In genomic region chr4:130031858-130032257, GRCh38 we compare ENCODE assay signal across 27 cellular contexts.
"Had no signal": no experiment of that assay in that cellular context is flagged by ENCODE, and none has a peak within 500 bp of the region (broad histone marks: within the 10 kb centered on the region; RNA-seq: fewer than 3 reads in every experiment).

No MANE protein-coding gene starts in this region.

- H3K27ac ChIP-seq: colonic mucosa, epithelial cell of prostate, esophagus squamous epithelium, gastrocnemius medialis, heart right ventricle, left lung, lower lobe of right lung had no signal

- H3K4me1 ChIP-seq: colonic mucosa, esophagus squamous epithelium, gastrocnemius medialis, heart right ventricle, left lung, lower lobe of right lung had no signal

- H3K27me3 Mint-ChIP-seq: dendritic cell treated with granulocyte-macrophage colony-stimulating factor and Interleukin-4, amounts not matched to agents 40 ng/mL and 50 ng/mL, for 4 days; effector memory CD8-positive, alpha-beta T cell; naive B cell had no signal

- H3K27ac Mint-ChIP-seq: dendritic cell treated with granulocyte-macrophage colony-stimulating factor and Interleukin-4, amounts not matched to agents 40 ng/mL and 50 ng/mL, for 4 days; effector memory CD8-positive, alpha-beta T cell; immature natural killer cell; mesothelial cell of epicardium; naive B cell; naive thymus-derived CD8-positive, alpha-beta T cell had no signal

- H3K4me1 Mint-ChIP-seq: immature natural killer cell; naive thymus-derived CD8-positive, alpha-beta T cell had no signal

- H3K36me3 Mint-ChIP-seq: immature natural killer cell; mesothelial cell of epicardium; naive B cell; naive thymus-derived CD8-positive, alpha-beta T cell had no signal

- H3K36me3 ChIP-seq: colonic mucosa, esophagus squamous epithelium, gastrocnemius medialis, heart right ventricle, left lung, lower lobe of right lung had no signal

- H3K4me3 Mint-ChIP-seq: dendritic cell treated with granulocyte-macrophage colony-stimulating factor and Interleukin-4, amounts not matched to agents 40 ng/mL and 50 ng/mL, for 4 days; effector memory CD8-positive, alpha-beta T cell; endodermal cell; immature natural killer cell; mesothelial cell of epicardium; naive B cell; naive thymus-derived CD8-positive, alpha-beta T cell had no signal

- H3K4me3 ChIP-seq: colonic mucosa, esophagus squamous epithelium, gastrocnemius medialis, heart right ventricle, left lung, lower lobe of right lung, mucosa of descending colon had no signal

- ATAC-seq: effector memory CD8-positive, alpha-beta T cell; esophagus mucosa; gastrocnemius medialis; heart right ventricle; left cardiac atrium; left lung; left ventricle myocardium superior; lower lobe of right lung; mucosa of descending colon; naive thymus-derived CD8-positive, alpha-beta T cell had no signal

- H3K27me3 ChIP-seq: colonic mucosa, esophagus squamous epithelium, gastrocnemius medialis, heart right ventricle, left lung had no signal

- H3K9me3 Mint-ChIP-seq: dendritic cell treated with granulocyte-macrophage colony-stimulating factor and Interleukin-4, amounts not matched to agents 40 ng/mL and 50 ng/mL, for 4 days; mesothelial cell of epicardium; naive B cell had no signal

- DNase-seq: colonic mucosa; cortex of kidney; effector CD8-positive, alpha-beta T cell; effector memory CD8-positive, alpha-beta T cell; endodermal cell; erythroblast; esophagus squamous epithelium; foreskin fibroblast; foreskin melanocyte; gastrocnemius medialis; glutamatergic neuron; head of caudate nucleus; heart right ventricle; hippocampal formation; immature natural killer cell; left cardiac atrium; left lung; left ventricle myocardium superior; lower lobe of right lung; mesenchymal stem cell; mucosa of descending colon; naive B cell; naive thymus-derived CD8-positive, alpha-beta T cell had no signal

- H3K9me3 ChIP-seq: colonic mucosa, esophagus squamous epithelium, gastrocnemius medialis, heart right ventricle, lower lobe of right lung, mucosa of descending colon had no signal
